In the genomic region with DNA sequence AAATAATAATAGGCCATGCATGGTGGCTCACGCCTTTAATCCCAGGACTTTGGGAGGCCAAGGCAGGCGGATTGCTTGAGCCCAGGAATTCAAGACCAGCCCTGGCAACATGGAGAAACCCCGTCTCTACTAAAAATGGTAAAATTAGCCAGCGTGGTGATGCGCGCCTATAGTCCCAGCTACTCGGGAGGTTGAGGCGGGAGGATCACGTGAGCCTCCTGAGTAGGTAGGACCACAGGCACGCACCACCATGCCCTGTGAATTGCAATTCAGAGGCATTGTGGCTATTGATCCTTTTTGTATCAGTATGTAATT, we compare ENCODE assay signal across 14 cellular contexts. TPM values are rescaled to one million over a fixed set of nuclear protein-coding genes. Genes with fewer than 3 reads are reported as not detected.
DNase-seq lines count a peak whose midpoint lies in the region; ATAC-seq and TF ChIP-seq lines count a peak whose summit lies in the region.
"Had no signal": no experiment of that assay in that cellular context is flagged by ENCODE, and none has a peak within 500 bp of the region (broad histone marks: within the 10 kb centered on the region; RNA-seq: fewer than 3 reads in every experiment).

No MANE protein-coding gene starts in this region.

- peaks cover 41 to 43% of the 10 kb centered on the region in 2 donors for H3K36me3 Mint-ChIP-seq in activated naive CD4-positive, alpha-beta T cell treated with anti-CD3 and anti-CD28 coated beads, Interleukin-2, amount 50 U/mL, for 72 hours
- H3K36me3 Mint-ChIP-seq in naive thymus-derived CD4-positive, alpha-beta T cell: peaks cover 7 to 47% (median 40%) of the 10 kb centered on the region in 5 donors

- no peak for TF ChIP-seq CTCF in vagina (IDR thresholded peaks at IDR 0.05)

- peaks cover 3 to 23% (median 4%) of the 10 kb centered on the region in 3 experiments for H3K36me3 ChIP-seq in naive thymus-derived CD4-positive, alpha-beta T cell (ENCODE audit: control insufficient read depth in 2 of 3, insufficient read depth in 3 of 3, low read length in 3 of 3)
- H3K36me3 ChIP-seq in vagina: no peaks in the 10 kb centered on the region

- intact Hi-C loops in naive thymus-derived CD4-positive, alpha-beta T cell (cut with micrococcal nuclease): loop anchor here in 1 of 2 donors (2.0 to 5.0 kb wide), 2 partner anchors 93 to 588 kb away; no protein-coding TSS in a partner anchor
- intact Hi-C loops in vagina (cut with DNase I): no loop called here

- no peaks in the 10 kb centered on the region for H3K27me3 ChIP-seq in naive thymus-derived CD4-positive, alpha-beta T cell (ENCODE audit: control insufficient read depth in 2 of 2, insufficient read depth in 2 of 2, low read length in 2 of 2)
- H3K27me3 ChIP-seq in vagina: no peaks in the 10 kb centered on the region

- no peak for TF ChIP-seq POLR2A in vagina (IDR thresholded peaks at IDR 0.05)

- H3K9me3 ChIP-seq in naive thymus-derived CD4-positive, alpha-beta T cell (ENCODE audit: control insufficient read depth in 2 of 3, low read length in 3 of 3): no peaks in the 10 kb centered on the region
- H3K9me3 ChIP-seq in vagina: no peaks in the 10 kb centered on the region

- H3K9me3 Mint-ChIP-seq in activated naive CD4-positive, alpha-beta T cell treated with anti-CD3 and anti-CD28 coated beads, Interleukin-2, amount 50 U/mL, for 72 hours: peaks cover 4 to 7% of the 10 kb centered on the region in 2 donors
- peaks cover 0 to 5% (median 0%) of the 10 kb centered on the region in 11 donors for H3K9me3 Mint-ChIP-seq in naive thymus-derived CD4-positive, alpha-beta T cell

- peak; percentile 38 for DNase-seq in stimulated activated CD4-positive, alpha-beta T cell treated with anti-CD3 and anti-CD28 coated beads, Interleukin-1b, Interleukin-23, amount 100 ng/mL, for 48 hours
- DNase-seq in stimulated activated CD4-positive, alpha-beta T cell treated with anti-CD3 and anti-CD28 coated beads, Interleukin-4, amount 100 ng/mL, for 24 hours: no peak
- no peak for DNase-seq in activated naive CD4-positive, alpha-beta T cell treated with anti-CD3 and anti-CD28 coated beads, Interleukin-2, amount 50 U/mL, for 72 hours (ENCODE audit: low spot score in 2 of 2)
- no peak for DNase-seq in naive thymus-derived CD4-positive, alpha-beta T cell
- DNase-seq in vagina (ENCODE audit: extremely low spot score in 2 of 2) (no peak), middle frontal gyrus (ENCODE audit: extremely low spot score, low spot score) (no peak)
- DNase-seq: activated gamma-delta T cell, COR-L47, NCI-H524 treated with DMSO at 0.1 percent for 48 hours, nucleus accumbens had no signal

- H3K4me3 Mint-ChIP-seq in naive thymus-derived CD4-positive, alpha-beta T cell: peak overlapping the region; percentile 88 to 100 (median 97)

- POLR2A ChIA-PET in naive thymus-derived CD4-positive, alpha-beta T cell (lab: Charles Lee): interaction anchor here (0.7 to 7.0 kb wide), 16 partner anchors 8 to 593 kb away, joined by 3 to 115 read pairs (median 5); partner anchors contain the start of genes ATF7IP and ERP27

- H3K27ac ChIP-seq in naive thymus-derived CD4-positive, alpha-beta T cell (ENCODE audit: low read depth, low read length): peak overlapping the region; percentile 96
- H3K27ac ChIP-seq in vagina: peak overlapping the region; percentile 62
- H3K27ac ChIP-seq: KMS-11 had no signal

- H3K4me1 Mint-ChIP-seq in naive thymus-derived CD4-positive, alpha-beta T cell: peaks cover 34 to 65% (median 54%) of the 10 kb centered on the region in 7 donors

- ATAC-seq in activated naive CD4-positive, alpha-beta T cell treated with anti-CD3 and anti-CD28 coated beads, Interleukin-2, amount 50 U/mL, for 72 hours: peak in 1 of 2 donors; percentile 46
- no peak for ATAC-seq in naive thymus-derived CD4-positive, alpha-beta T cell
- ATAC-seq in GM18520 (IDR thresholded peaks at IDR 0.05; ENCODE audit: unreplicated experiment): no peak
- ATAC-seq in GM21786 (IDR thresholded peaks at IDR 0.05; ENCODE audit: unreplicated experiment): no peak

- CTCF ChIA-PET in naive thymus-derived CD4-positive, alpha-beta T cell (lab: Charles Lee): interaction anchor here (0.7 to 1.8 kb wide), 5 partner anchors 15 to 164 kb away, joined by 3 to 8 read pairs (median 4); no protein-coding TSS in a partner anchor

- H3K4me3 ChIP-seq in naive thymus-derived CD4-positive, alpha-beta T cell (ENCODE audit: low read length): peak overlapping the region; percentile 84
- peak overlapping the region; percentile 14 to 44 for H3K4me3 ChIP-seq in vagina

- H3K27me3 Mint-ChIP-seq in naive thymus-derived CD4-positive, alpha-beta T cell: peaks cover 0 to 2% (median 0%) of the 10 kb centered on the region in 5 donors

- H3K4me1 ChIP-seq in naive thymus-derived CD4-positive, alpha-beta T cell (ENCODE audit: control insufficient read depth in 2 of 2, insufficient read depth in 2 of 2, low read length in 2 of 2): peaks cover 38 to 55% of the 10 kb centered on the region in 2 donors
- peaks cover 44% of the 10 kb centered on the region for H3K4me1 ChIP-seq in vagina

- peak overlapping the region; percentile 98 to 99 for H3K27ac Mint-ChIP-seq in activated naive CD4-positive, alpha-beta T cell treated with anti-CD3 and anti-CD28 coated beads, Interleukin-2, amount 50 U/mL, for 72 hours
- peak overlapping the region; percentile 94 to 100 (median 97) for H3K27ac Mint-ChIP-seq in naive thymus-derived CD4-positive, alpha-beta T cell

RNA-seq across cellular contexts. Expression of gene ARHGDIB, which starts 2.3 kb away (rescaled TPM):
- 100 to 1,000 TPM; 667 to 811 TPM for total RNA-seq in activated naive CD4-positive, alpha-beta T cell treated with anti-CD3 and anti-CD28 coated beads, Interleukin-2, amount 50 U/mL, for 72 hours
- total RNA-seq in naive thymus-derived CD4-positive, alpha-beta T cell: 1,000 to 10,000 TPM in 1 of 5 experiments, 100 to 1,000 TPM in 4; 776 to 1,263 (median 833) TPM
- polyA plus RNA-seq in naive thymus-derived CD4-positive, alpha-beta T cell: 1,000 to 10,000 TPM; 3,273 to 3,336 TPM
- 153 TPM for total RNA-seq in vagina

RNA-seq across cellular contexts. Expression of gene PDE6H, which starts 13.8 kb away (rescaled TPM):
- total RNA-seq in activated naive CD4-positive, alpha-beta T cell treated with anti-CD3 and anti-CD28 coated beads, Interleukin-2, amount 50 U/mL, for 72 hours: not detected
- total RNA-seq in naive thymus-derived CD4-positive, alpha-beta T cell: 1 to 10 TPM in 1 of 5 experiments, not detected in 4; 2.7 TPM
- not detected for polyA plus RNA-seq in naive thymus-derived CD4-positive, alpha-beta T cell
- total RNA-seq in vagina: not detected
- total RNA-seq: T-helper 1 cell treated with Interleukin-12 subunit alpha and Interleukin-12 subunit beta and Interleukin-4 antibody, amounts not matched to agents 30 ng/mL and 1 ng/mL, for 36 hours had no signal

RNA-seq across cellular contexts. Expression of gene ERP27, which starts 20.7 kb away (rescaled TPM):
- total RNA-seq in activated naive CD4-positive, alpha-beta T cell treated with anti-CD3 and anti-CD28 coated beads, Interleukin-2, amount 50 U/mL, for 72 hours: 1 to 10 TPM; 1.5 to 5.0 TPM
- 10 to 100 TPM; 12.6 to 20.3 (median 19.1) TPM for total RNA-seq in naive thymus-derived CD4-positive, alpha-beta T cell
- polyA plus RNA-seq in naive thymus-derived CD4-positive, alpha-beta T cell: 1 to 10 TPM; 5.6 to 5.8 TPM
- 2.2 TPM for total RNA-seq in vagina
